7 cellular contexts compared by ENCODE assay signal in genomic region chr16:89322381-89323119, GRCh38.
DNase-seq lines count a peak whose midpoint lies in the region; ATAC-seq lines count a peak whose summit lies in the region.

No MANE protein-coding gene starts in this region.

- ATAC-seq in HG03432 (IDR thresholded peaks at IDR 0.05; ENCODE audit: unreplicated experiment): no peak

- DNase-seq in GM04503 (ENCODE audit: low read depth) (peak; percentile 45), NCI-H2196 treated with DMSO at 0.1 percent for 48 hours (lab: John Stamatoyannopoulos, UW; ENCODE audit: unreplicated experiment) (peak; percentile 50), astrocyte of the hippocampus (ENCODE audit: low read depth, low spot score) (peak; percentile 77), left kidney (ENCODE audit: low read depth, low spot score) (peak; percentile 83), midbrain (lab: John Stamatoyannopoulos, UW) (no peak)
- DNase-seq in effector CD8-positive, alpha-beta T cell (lab: John Stamatoyannopoulos, UW): no peak

Comparison
In these comparisons a context has a peak if more than half of its experiments do, and no peak if none do; other contexts are left out.
1. DNase-seq: peak in GM04503 (single experiment), NCI-H2196 treated with DMSO at 0.1 percent for 48 hours (single experiment), astrocyte of the hippocampus (single experiment) and left kidney (single experiment); none in effector CD8-positive, alpha-beta T cell (single experiment) and midbrain (single experiment).